ENCODE assay signal across 9 cellular contexts in the genomic region with DNA sequence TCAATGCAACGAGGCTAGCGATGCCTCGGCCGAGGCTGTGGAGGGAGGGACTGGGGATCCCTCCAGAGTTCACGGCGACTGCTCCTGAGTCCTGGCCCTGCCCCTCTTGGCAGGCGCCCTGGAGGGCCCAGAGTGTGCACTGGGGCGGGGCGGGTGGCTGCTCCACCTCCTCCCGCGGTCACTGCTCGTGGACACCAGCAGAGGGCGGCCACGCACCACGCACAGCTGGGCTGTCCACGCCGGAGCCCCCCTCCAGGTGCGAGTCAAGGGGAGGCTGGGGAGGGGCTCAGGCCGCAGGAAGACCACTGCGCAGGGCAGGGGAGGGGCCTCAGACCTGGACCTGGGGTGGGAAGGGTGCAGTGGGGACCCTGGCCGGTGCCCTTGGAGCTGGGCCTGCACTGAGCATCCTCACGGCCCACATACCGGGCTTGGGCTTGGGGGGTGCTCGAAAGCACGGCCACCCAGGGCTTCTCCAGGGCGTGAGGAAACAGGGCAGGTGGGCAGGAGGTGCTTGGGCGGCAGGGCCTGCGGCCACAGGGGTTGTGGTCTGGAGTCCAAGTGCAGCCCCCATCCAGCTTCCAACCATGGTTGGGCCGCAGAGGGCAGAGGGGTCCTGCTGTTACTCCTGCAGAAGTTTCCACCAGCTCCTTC. TPM values are rescaled to one million over a fixed set of nuclear protein-coding genes. Genes with fewer than 3 reads are reported as not detected.
A peak's percentile ranks its signal among the peaks of the same experiment; 100 is the strongest.
DNase-seq lines count a peak whose midpoint lies in the region; ATAC-seq and TF ChIP-seq lines count a peak whose summit lies in the region.
"Had no signal": no experiment of that assay in that cellular context is flagged by ENCODE, and none has a peak within 500 bp of the region (broad histone marks: within the 10 kb centered on the region; RNA-seq: fewer than 3 reads in every experiment).

No MANE protein-coding gene starts in this region.

- H3K4me3 Mint-ChIP-seq in activated T-helper 1 cell treated with anti-CD3 and anti-CD28 coated beads, Interleukin-12 subunit alpha, Interleukin-12 subunit beta, Interleukin-2, Interleukin-4 antibody, amounts not matched to agents 30 ng/mL and 10 ng/mL and 1 ng/mL, durations not matched to agents 14 hours and 24 hours and 36 hours = no peak overlapping the region

- intact Hi-C loops in activated T-helper 1 cell treated with anti-CD3 and anti-CD28 coated beads, Interleukin-12 subunit alpha, Interleukin-12 subunit beta, Interleukin-2, Interleukin-4 antibody, amounts not matched to agents 30 ng/mL and 10 ng/mL and 1 ng/mL, durations not matched to agents 14 hours and 24 hours and 36 hours (cut with micrococcal nuclease) = no loop called here
- intact Hi-C loops in posterior cingulate gyrus (cut with DNase I) = loop anchor here (1.0 kb wide), 1 partner anchor 602 kb away; no protein-coding TSS in a partner anchor

- TF ChIP-seq CTCF in choroid plexus epithelial cell (conservative IDR thresholded peaks at IDR 0.05; ENCODE audit: low read depth, low read length) = no peak

- H3K9me3 Mint-ChIP-seq in activated T-helper 1 cell treated with anti-CD3 and anti-CD28 coated beads, Interleukin-12 subunit alpha, Interleukin-12 subunit beta, Interleukin-2, Interleukin-4 antibody, amounts not matched to agents 30 ng/mL and 10 ng/mL and 1 ng/mL, durations not matched to agents 14 hours and 24 hours and 36 hours = no peaks in the 10 kb centered on the region

- no peak overlapping the region for H3K4me3 ChIP-seq in choroid plexus epithelial cell (ENCODE audit: low read depth, low read length)
- H3K4me3 ChIP-seq: lung had no signal

- ATAC-seq in GM18909 (IDR thresholded peaks at IDR 0.05; ENCODE audit: poor library complexity, unreplicated experiment) = no peak

- no peaks in the 10 kb centered on the region for H3K27me3 Mint-ChIP-seq in activated T-helper 1 cell treated with anti-CD3 and anti-CD28 coated beads, Interleukin-12 subunit alpha, Interleukin-12 subunit beta, Interleukin-2, Interleukin-4 antibody, amounts not matched to agents 30 ng/mL and 10 ng/mL and 1 ng/mL, durations not matched to agents 14 hours and 24 hours and 36 hours (ENCODE audit: insufficient read depth)

- H3K36me3 Mint-ChIP-seq in activated T-helper 1 cell treated with anti-CD3 and anti-CD28 coated beads, Interleukin-12 subunit alpha, Interleukin-12 subunit beta, Interleukin-2, Interleukin-4 antibody, amounts not matched to agents 30 ng/mL and 10 ng/mL and 1 ng/mL, durations not matched to agents 14 hours and 24 hours and 36 hours (ENCODE audit: low read depth) = no peaks in the 10 kb centered on the region

- H3K27ac Mint-ChIP-seq in activated T-helper 1 cell treated with anti-CD3 and anti-CD28 coated beads, Interleukin-12 subunit alpha, Interleukin-12 subunit beta, Interleukin-2, Interleukin-4 antibody, amounts not matched to agents 30 ng/mL and 10 ng/mL and 1 ng/mL, durations not matched to agents 14 hours and 24 hours and 36 hours = no peak overlapping the region

- peak; percentile 12 for DNase-seq in activated T-helper 1 cell treated with Interleukin-2 at 50 U/mL for 16 hours (ENCODE audit: low read depth)
- DNase-seq in activated T-helper 1 cell treated with anti-CD3 and anti-CD28 coated beads, Interleukin-12 subunit alpha, Interleukin-12 subunit beta, Interleukin-2, Interleukin-4 antibody, amounts not matched to agents 30 ng/mL and 10 ng/mL and 1 ng/mL, durations not matched to agents 14 hours and 24 hours and 36 hours (ENCODE audit: low spot score) = no peak
- DNase-seq in T follicular helper cell (ENCODE audit: low read depth) = peak; percentile 15
- peak; percentile 1 for DNase-seq in choroid plexus epithelial cell (ENCODE audit: low read depth)
- peak; percentile 27 to 92 (median 56) for DNase-seq in posterior cingulate gyrus
- DNase-seq in SHP77 (lab: John Stamatoyannopoulos, UW) = no peak
- no peak for DNase-seq in AG08396 (ENCODE audit: low spot score)

- no peaks in the 10 kb centered on the region for H3K4me1 Mint-ChIP-seq in activated T-helper 1 cell treated with anti-CD3 and anti-CD28 coated beads, Interleukin-12 subunit alpha, Interleukin-12 subunit beta, Interleukin-2, Interleukin-4 antibody, amounts not matched to agents 30 ng/mL and 10 ng/mL and 1 ng/mL, durations not matched to agents 14 hours and 24 hours and 36 hours (ENCODE audit: low read depth)

RNA-seq across cellular contexts. Expression of a gene that starts 20.6 kb away (rescaled TPM):
- 1.7 and 1.8 TPM in 2 replicates for total RNA-seq in activated T-helper 1 cell treated with anti-CD3 and anti-CD28 coated beads, Interleukin-12 subunit alpha, Interleukin-12 subunit beta, Interleukin-2, Interleukin-4 antibody, amounts not matched to agents 30 ng/mL and 10 ng/mL and 1 ng/mL, durations not matched to agents 14 hours and 24 hours and 36 hours

Comparison
In these comparisons a context has a peak if more than half of its experiments do, and no peak if none do; other contexts are left out.
1. DNase-seq: peak in activated T-helper 1 cell treated with Interleukin-2 at 50 U/mL for 16 hours (single experiment), T follicular helper cell (single experiment), choroid plexus epithelial cell (single experiment) and posterior cingulate gyrus (10 of 10); none in activated T-helper 1 cell treated with anti-CD3 and anti-CD28 coated beads, Interleukin-12 subunit alpha, Interleukin-12 subunit beta, Interleukin-2, Interleukin-4 antibody, amounts not matched to agents 30 ng/mL and 10 ng/mL and 1 ng/mL, durations not matched to agents 14 hours and 24 hours and 36 hours (single experiment), SHP77 (0 of 2) and AG08396 (single experiment).